In genomic region chr7:80095545-80095944, GRCh38 we compare ENCODE assay signal across 1 cellular context.
TF ChIP-seq lines count a peak whose summit lies in the region.

No MANE protein-coding gene starts in this region.

TF ChIP-seq in GM23338, 12 proteins besides CTCF, POLR2A, EP300 and RAD21 (continued from another document):
- TF ChIP-seq ETS1 (IDR thresholded peaks at IDR 0.05) (no peak), STAT1 (IDR thresholded peaks at IDR 0.05; ENCODE audit: unreplicated experiment) (no peak)
